In the genomic region with DNA sequence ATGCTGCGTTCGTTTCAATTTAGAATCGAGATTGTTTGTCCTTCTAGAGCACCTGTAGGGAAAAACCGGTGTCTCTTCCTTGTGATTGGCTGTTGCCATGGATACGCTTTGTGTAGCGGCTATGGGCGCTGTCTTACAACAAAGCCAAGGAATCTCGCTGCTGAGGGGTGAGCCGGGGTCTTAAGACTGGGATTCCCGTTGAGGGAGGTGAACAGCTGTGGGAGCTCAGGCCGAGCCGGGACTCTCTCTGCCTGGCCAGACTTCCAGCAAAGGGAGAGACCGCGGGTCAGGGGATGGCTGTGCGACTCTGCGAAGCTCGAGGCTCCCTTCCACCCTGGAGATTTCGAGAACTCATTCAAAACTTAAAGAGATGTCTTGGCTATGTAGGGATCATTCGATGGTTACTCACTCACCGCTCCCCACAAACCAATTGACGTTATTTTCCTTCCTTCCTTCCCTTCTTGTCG, we compare ENCODE assay signal across 8 cellular contexts. TPM values are rescaled to one million over a fixed set of nuclear protein-coding genes. Genes with fewer than 3 reads are reported as not detected.
DNase-seq lines count a peak whose midpoint lies in the region; ATAC-seq and TF ChIP-seq lines count a peak whose summit lies in the region.

A gene with protein sequence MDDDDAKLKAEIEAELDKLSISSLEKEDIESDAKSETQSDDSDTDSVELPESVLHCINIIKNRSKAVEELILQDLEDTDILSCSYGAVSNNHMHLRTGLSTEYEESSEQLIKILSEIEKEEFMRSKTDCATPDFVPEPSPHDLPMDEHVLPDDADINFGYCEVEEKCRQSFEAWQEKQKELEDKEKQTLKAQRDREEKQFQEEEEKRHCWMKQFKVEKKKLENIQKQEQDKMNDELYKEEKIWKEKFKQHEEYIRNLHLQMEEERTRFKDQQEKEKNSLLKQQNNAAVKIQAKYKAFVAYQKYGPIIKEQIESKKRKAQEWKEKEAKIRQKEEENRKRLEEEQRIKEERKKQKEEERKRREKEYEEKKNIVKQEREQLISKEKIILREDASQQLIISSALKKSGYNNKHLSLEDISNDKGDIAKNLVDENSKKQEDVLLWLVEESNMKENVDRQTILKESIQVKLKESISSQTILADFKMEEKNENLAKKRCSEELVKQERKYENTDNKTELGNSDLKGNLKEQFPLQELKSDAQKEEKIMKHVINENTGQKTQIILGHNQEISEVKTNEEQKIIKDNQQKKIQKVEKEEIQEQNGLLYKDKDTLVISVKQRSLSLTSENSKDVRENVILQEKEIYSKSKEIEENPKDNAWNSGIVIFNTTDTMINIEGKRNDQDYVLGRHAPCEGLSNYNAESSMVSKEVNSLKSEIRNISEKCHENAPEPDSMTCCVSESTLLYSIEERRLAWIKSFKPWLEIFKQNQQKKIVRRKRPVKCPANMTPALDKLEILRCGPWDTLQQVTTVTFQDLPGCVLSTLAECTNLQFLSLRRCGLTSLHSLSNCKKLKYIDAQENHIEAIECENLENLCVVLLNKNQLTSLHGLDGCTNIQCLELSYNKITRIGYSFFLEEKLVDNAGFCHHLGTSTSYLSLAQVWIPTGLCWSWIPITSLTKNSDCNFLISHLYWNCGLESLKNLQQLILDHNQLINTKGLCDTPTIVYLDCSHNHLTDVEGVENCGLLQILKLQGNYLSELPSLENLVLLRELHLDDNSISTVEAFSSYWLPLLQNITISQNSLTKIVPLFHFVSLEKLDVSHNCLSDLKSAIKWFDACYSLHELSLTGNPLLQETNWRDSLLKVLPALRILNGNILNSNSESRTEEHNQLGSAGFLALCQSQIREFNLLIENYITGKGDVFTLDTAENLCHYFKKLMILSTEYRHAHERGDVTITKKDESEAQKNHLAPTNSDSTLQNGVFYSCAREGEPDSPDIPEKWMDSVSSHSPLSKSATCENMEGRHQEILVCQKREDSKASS (N-terminal part only) (plus strand): TSS at position 111 of the 467 bp plus-strand sequence. CDS start 1,826 bp downstream, outside the sequence.
A gene (minus strand): TSS at position 37 of the 467 bp plus-strand sequence. CDS start 6,331 bp downstream, outside the sequence.

- H3K27me3 ChIP-seq in GM23248 (replicated peaks; ENCODE audit: insufficient read depth) (no peaks in the 10 kb centered on the region; the same call in 1 of the 2 replicates), RWPE2 (ENCODE audit: insufficient read depth, poor library complexity, severe bottlenecking) (no peaks in the 10 kb centered on the region), iPS-15b (ENCODE audit: control insufficient read depth, insufficient read depth, low read length) (no peaks in the 10 kb centered on the region)

- H3K4me3 ChIP-seq in GM23248 (peak within 1 kb of the TSS; percentile 84), RWPE2 (ENCODE audit: severe bottlenecking) (peak within 1 kb of the TSS; percentile 61), iPS-15b (ENCODE audit: low read depth, low read length) (peak within 1 kb of the TSS; percentile 82)

- H3K9ac ChIP-seq in GM23248, result peak within 1 kb of the TSS; percentile 72
- no peak within 1 kb of the TSS for H3K9ac ChIP-seq in iPS-15b (ENCODE audit: low read depth, low read length)

- DNase-seq in G401 (ENCODE audit: low spot score) (peak; percentile 91), GM23248 (peak; percentile 88), RWPE2 (ENCODE audit: low spot score) (peak; percentile 78), T47D (ENCODE audit: low read depth in 1 of 2, low spot score in 1 of 2) (peak; percentile 70 to 95), sciatic nerve (ENCODE audit: low spot score) (peak; percentile 75)
- no peak for DNase-seq in activated effector memory CD4-positive, alpha-beta T cell treated with Interleukin-2 at 50 U/mL for 16 hours

- H4K20me1 ChIP-seq in GM23248 (ENCODE audit: insufficient read depth), result no peaks in the 10 kb centered on the region

- no peak for TF ChIP-seq EP300 in Ishikawa (IDR thresholded peaks at IDR 0.05; ENCODE audit: borderline replicate concordance)

- no peak within 1 kb of the TSS for H3K27ac ChIP-seq in GM23248
- H3K27ac ChIP-seq in RWPE2 (ENCODE audit: poor library complexity, severe bottlenecking), result no peak within 1 kb of the TSS

- no peak for TF ChIP-seq CTCF in RWPE2 (IDR thresholded peaks at IDR 0.05; ENCODE audit: poor library complexity, severe bottlenecking)

- no peaks in the 10 kb centered on the region for H3K9me2 ChIP-seq in GM23248 (ENCODE audit: insufficient read depth)

- intact Hi-C loops in sciatic nerve (cut with DNase I), result no loop called here

- H3K79me2 ChIP-seq in GM23248 (ENCODE audit: insufficient read depth), result no peaks in the 10 kb centered on the region

- H3K4me1 ChIP-seq in GM23248 (ENCODE audit: insufficient read depth) (0 out of 2 replicates have a peak, but pooled peaks cover 5% of the 10 kb centered on the region), RWPE2 (ENCODE audit: insufficient read depth, poor library complexity, severe bottlenecking) (peaks cover 7% of the 10 kb centered on the region), iPS-15b (ENCODE audit: control insufficient read depth, insufficient read depth, low read length) (no peaks in the 10 kb centered on the region)

- H3K9me3 ChIP-seq in GM23248 (ENCODE audit: low read depth), result no peaks in the 10 kb centered on the region
- no peaks in the 10 kb centered on the region for H3K9me3 ChIP-seq in RWPE2 (ENCODE audit: severe bottlenecking)
- no peaks in the 10 kb centered on the region for H3K9me3 ChIP-seq in iPS-15b (ENCODE audit: control insufficient read depth, insufficient read depth, low read length)

- TF ChIP-seq RAD21 in Ishikawa (IDR thresholded peaks at IDR 0.05; ENCODE audit: low read depth), result no peak

- no peaks in the 10 kb centered on the region for H3F3A ChIP-seq in GM23248 (ENCODE audit: insufficient read depth)

- 12 to 13% methylated on average over 22 of the region's 22 CpGs for WGBS in GM23248 (ENCODE audit: low coverage in 1 of 2, low lambda C conversion rate in 2 of 2, missing lambda C conversion rate in 2 of 2), 2 experiments

- H3K4me2 ChIP-seq in GM23248 (ENCODE audit: unreplicated experiment), result peak within 1 kb of the TSS; percentile 88

- H3K36me3 ChIP-seq in GM23248 (ENCODE audit: low read depth) (no peaks in the 10 kb centered on the region), RWPE2 (ENCODE audit: low read depth) (no peaks in the 10 kb centered on the region), iPS-15b (ENCODE audit: control insufficient read depth, insufficient read depth, low read length) (no peaks in the 10 kb centered on the region)

- in situ Hi-C loops in G401 (cut with HindIII; ENCODE audit: low sequenced_read_pairs), result no loop called here
- in situ Hi-C loops in GM23248 (cut with MboI), result no loop called here
- in situ Hi-C loops in T47D (cut with HindIII; ENCODE audit: low pct_unique_long_range_greater_than_20kb, low sequenced_read_pairs), result loop anchor here (25.0 kb wide), 1 partner anchor 149 kb away; no protein-coding TSS in a partner anchor

- H2AFZ ChIP-seq in GM23248, result peak within 1 kb of the TSS; percentile 93

- ATAC-seq in RWPE2 (ENCODE audit: low read depth) (peak; percentile 95), sciatic nerve (peak; percentile 95)

TF ChIP-seq in Ishikawa, 13 proteins besides CTCF, POLR2A, EP300 and RAD21:
- TF ChIP-seq YY1 (IDR thresholded peaks at IDR 0.05; ENCODE audit: low read depth) (peak; percentile 76), CEBPB (IDR thresholded peaks at IDR 0.05) (no peak)

RNA-seq across cellular contexts. Expression of the first gene that starts in this region (rescaled TPM):
- 0.18 TPM in 1 of 2 replicates, not detected in the other for total RNA-seq in G401 (2014; rRNA removed; shearing (Covaris generic))
- 0.11 and 0.13 TPM in 2 replicates for total RNA-seq in GM23248 (2014; rRNA removed; shearing (Covaris generic))
- polyA plus RNA-seq in GM23248 (2016; fragmentation: Nextera tagmentation; extraction: Ambion mirVana), result 0.88 and 1.3 TPM in 2 replicates
- 5.2 TPM for total RNA-seq in sciatic nerve

RNA-seq across cellular contexts. Expression of the second gene that starts in this region (rescaled TPM):
- not detected in 2 replicates for total RNA-seq in G401 (2014; rRNA removed; shearing (Covaris generic))
- total RNA-seq in GM23248 (2014; rRNA removed; shearing (Covaris generic)), result not detected in 2 replicates
- polyA plus RNA-seq in GM23248 (2016; fragmentation: Nextera tagmentation; extraction: Ambion mirVana), result 0.23 and 0.38 TPM in 2 replicates
- 0.58 TPM for total RNA-seq in sciatic nerve

Comparison
In these comparisons a context has a peak if more than half of its experiments do, and no peak if none do; other contexts are left out.
1. Peak in DNase-seq in G401; RNA of the genes that start here not detected or under 1 TPM.